8 cellular contexts compared by ENCODE assay signal in genomic region chr3:42804113-42804830, GRCh38.
DNase-seq lines count a peak whose midpoint lies in the region; ATAC-seq lines count a peak whose summit lies in the region.

HIGD1A (minus strand) TSS chr3:42804490; CDS start chr3:42794253, 10,237 bp downstream.

- ATAC-seq in GM19023 (IDR thresholded peaks at IDR 0.05; ENCODE audit: unreplicated experiment) (peak; percentile 99), HG03280 (IDR thresholded peaks at IDR 0.05; ENCODE audit: unreplicated experiment) (peak; percentile 100)

- peak; percentile 98 for DNase-seq in AG08396 (ENCODE audit: low spot score)
- DNase-seq in NCI-H345 treated with DMSO at 0.1 percent for 48 hours (lab: John Stamatoyannopoulos, UW; ENCODE audit: unreplicated experiment) = peak; percentile 66
- DNase-seq in activated CD4-positive, CD25-positive, alpha-beta regulatory T cell (lab: John Stamatoyannopoulos, UW) = peak; percentile 81 to 85 (median 82)
- peak; percentile 90 for DNase-seq in central memory CD4-positive, alpha-beta T cell
- peak; percentile 96 for DNase-seq in inferior parietal cortex (ENCODE audit: extremely low spot score)
- DNase-seq in stimulated activated CD4-positive, alpha-beta T cell treated with anti-CD3 and anti-CD28 coated beads, Interleukin-12 subunit alpha, Interleukin-12 subunit beta, amount 100 ng/mL, for 24 hours (ENCODE audit: low read depth in 2 of 2) = peak; percentile 85 to 93

Comparison
In these comparisons a context has a peak if more than half of its experiments do, and no peak if none do; other contexts are left out.
1. Peak in every context shown above with its lines: DNase-seq and ATAC-seq.